ENCODE assay signal across 11 cellular contexts in genomic region chr5:13660072-13660471, GRCh38.
A peak's percentile ranks its signal among the peaks of the same experiment; 100 is the strongest.
DNase-seq lines count a peak whose midpoint lies in the region; ATAC-seq and TF ChIP-seq lines count a peak whose summit lies in the region.
"Had no signal": no experiment of that assay in that cellular context is flagged by ENCODE, and none has a peak within 500 bp of the region (broad histone marks: within the 10 kb centered on the region; RNA-seq: fewer than 3 reads in every experiment).

No MANE protein-coding gene starts in this region.

- TF ChIP-seq POLR2A in body of pancreas (IDR thresholded peaks at IDR 0.05): no peak

- H3K36me3 Mint-ChIP-seq in activated CD4-positive, alpha-beta T cell treated with anti-CD3 and anti-CD28 coated beads, Interleukin-2, amount 10 ng/mL, durations not matched to agents 7 days and 5 days (ENCODE audit: low read depth): no peaks in the 10 kb centered on the region
- H3K36me3 Mint-ChIP-seq: CD4-positive, CD25-positive, alpha-beta regulatory T cell had no signal

- H3K27ac ChIP-seq in body of pancreas: no peak overlapping the region

- 36 to 39% methylated on average over 3 of the region's 3 CpGs for WGBS in body of pancreas, 2 donors

- DNase-seq in A172 (ENCODE audit: low spot score) (peak; percentile 26), HT-29 (ENCODE audit: low spot score) (peak; percentile 45), foreskin fibroblast (peak in 1 of 2 donors; percentile 3), body of pancreas (no peak), COLO829 (ENCODE audit: low spot score) (no peak)
- no peak for DNase-seq in activated CD4-positive, alpha-beta T cell treated with anti-CD3 and anti-CD28 coated beads, Interleukin-2, amount 10 ng/mL, durations not matched to agents 7 days and 5 days
- DNase-seq: CD4-positive, CD25-positive, alpha-beta regulatory T cell; T-helper 2 cell had no signal

- H3K4me3 ChIP-seq in foreskin fibroblast (ENCODE audit: low read depth in 1 of 2, low read length in 2 of 2) (no peak overlapping the region), body of pancreas (no peak overlapping the region)

- peaks cover 7% of the 10 kb centered on the region for H3K9me3 Mint-ChIP-seq in activated CD4-positive, alpha-beta T cell treated with anti-CD3 and anti-CD28 coated beads, Interleukin-2, amount 10 ng/mL, durations not matched to agents 7 days and 5 days

- no peaks in the 10 kb centered on the region for H3K9me3 ChIP-seq in body of pancreas

- TF ChIP-seq CTCF in foreskin fibroblast (IDR thresholded peaks at IDR 0.05; ENCODE audit: low read depth, low read length) (peak; percentile 4), body of pancreas (IDR thresholded peaks at IDR 0.05) (no peak)

- no peaks in the 10 kb centered on the region for H3K36me3 ChIP-seq in body of pancreas (replicated peaks in 1 of 2; ENCODE audit: insufficient read depth in 1 of 2, low read depth in 2 of 2)

- H3K27me3 ChIP-seq in body of pancreas: no peaks in the 10 kb centered on the region

- H3K27me3 Mint-ChIP-seq in activated CD4-positive, alpha-beta T cell treated with anti-CD3 and anti-CD28 coated beads, Interleukin-2, amount 10 ng/mL, durations not matched to agents 7 days and 5 days: no peaks in the 10 kb centered on the region
- H3K27me3 Mint-ChIP-seq: CD4-positive, CD25-positive, alpha-beta regulatory T cell; stimulated activated naive CD8-positive, alpha-beta T cell treated with anti-CD3 and anti-CD28 coated beads, Interleukin-15, Interleukin-2, amounts not matched to agents 100 ng/mL and 50 ng/mL, for 24 hours had no signal

- intact Hi-C loops in body of pancreas (cut with DNase I): no loop called here

- CTCF ChIA-PET in activated CD4-positive, alpha-beta T cell treated with anti-CD3 and anti-CD28 coated beads, Interleukin-2, amount 10 ng/mL, durations not matched to agents 7 days and 5 days (lab: Charles Lee): no interaction called here

- H3K4me3 Mint-ChIP-seq in activated CD4-positive, alpha-beta T cell treated with anti-CD3 and anti-CD28 coated beads, Interleukin-2, amount 10 ng/mL, durations not matched to agents 7 days and 5 days: no peak overlapping the region
- H3K4me3 Mint-ChIP-seq: CD4-positive, CD25-positive, alpha-beta regulatory T cell; stimulated activated naive CD8-positive, alpha-beta T cell treated with anti-CD3 and anti-CD28 coated beads, Interleukin-15, Interleukin-2, amounts not matched to agents 100 ng/mL and 50 ng/mL, for 24 hours had no signal

- H3K27ac Mint-ChIP-seq in activated CD4-positive, alpha-beta T cell treated with anti-CD3 and anti-CD28 coated beads, Interleukin-2, amount 10 ng/mL, durations not matched to agents 7 days and 5 days: no peak overlapping the region
- H3K27ac Mint-ChIP-seq: CD4-positive, CD25-positive, alpha-beta regulatory T cell; stimulated activated naive CD8-positive, alpha-beta T cell treated with anti-CD3 and anti-CD28 coated beads, Interleukin-15, Interleukin-2, amounts not matched to agents 100 ng/mL and 50 ng/mL, for 24 hours had no signal

- H3K4me1 ChIP-seq in body of pancreas: no peaks in the 10 kb centered on the region

- POLR2A ChIA-PET in activated CD4-positive, alpha-beta T cell treated with anti-CD3 and anti-CD28 coated beads, Interleukin-2, amount 10 ng/mL, durations not matched to agents 7 days and 5 days (lab: Charles Lee): no interaction called here

- no peaks in the 10 kb centered on the region for H3K4me1 Mint-ChIP-seq in activated CD4-positive, alpha-beta T cell treated with anti-CD3 and anti-CD28 coated beads, Interleukin-2, amount 10 ng/mL, durations not matched to agents 7 days and 5 days
- H3K4me1 Mint-ChIP-seq: CD4-positive, CD25-positive, alpha-beta regulatory T cell had no signal

- ATAC-seq in SK-N-SH treated with all-trans-retinoic acid at 6 μM for 48 hours (0 out of 3 replicates have a peak, but pooled peaks have one; percentile 47), GM21576 (IDR thresholded peaks at IDR 0.05; ENCODE audit: unreplicated experiment) (no peak), body of pancreas (no peak)

TF ChIP-seq in SK-N-SH treated with all-trans-retinoic acid at 6 μM for 48 hours, 23 proteins besides CTCF, POLR2A, EP300 and RAD21:
- no peak for TF ChIP-seq SNAI2 (CRISPR knock-in tag; IDR thresholded peaks at IDR 0.05)

Comparison
In these comparisons a context has a peak if more than half of its experiments do, and no peak if none do; other contexts are left out.
1. DNase-seq: peak in A172 (single experiment) and HT-29 (single experiment); none in body of pancreas (0 of 4), activated CD4-positive, alpha-beta T cell treated with anti-CD3 and anti-CD28 coated beads, Interleukin-2, amount 10 ng/mL, durations not matched to agents 7 days and 5 days (single experiment) and COLO829 (single experiment).